19 cellular contexts compared by ENCODE assay signal in the genomic region with DNA sequence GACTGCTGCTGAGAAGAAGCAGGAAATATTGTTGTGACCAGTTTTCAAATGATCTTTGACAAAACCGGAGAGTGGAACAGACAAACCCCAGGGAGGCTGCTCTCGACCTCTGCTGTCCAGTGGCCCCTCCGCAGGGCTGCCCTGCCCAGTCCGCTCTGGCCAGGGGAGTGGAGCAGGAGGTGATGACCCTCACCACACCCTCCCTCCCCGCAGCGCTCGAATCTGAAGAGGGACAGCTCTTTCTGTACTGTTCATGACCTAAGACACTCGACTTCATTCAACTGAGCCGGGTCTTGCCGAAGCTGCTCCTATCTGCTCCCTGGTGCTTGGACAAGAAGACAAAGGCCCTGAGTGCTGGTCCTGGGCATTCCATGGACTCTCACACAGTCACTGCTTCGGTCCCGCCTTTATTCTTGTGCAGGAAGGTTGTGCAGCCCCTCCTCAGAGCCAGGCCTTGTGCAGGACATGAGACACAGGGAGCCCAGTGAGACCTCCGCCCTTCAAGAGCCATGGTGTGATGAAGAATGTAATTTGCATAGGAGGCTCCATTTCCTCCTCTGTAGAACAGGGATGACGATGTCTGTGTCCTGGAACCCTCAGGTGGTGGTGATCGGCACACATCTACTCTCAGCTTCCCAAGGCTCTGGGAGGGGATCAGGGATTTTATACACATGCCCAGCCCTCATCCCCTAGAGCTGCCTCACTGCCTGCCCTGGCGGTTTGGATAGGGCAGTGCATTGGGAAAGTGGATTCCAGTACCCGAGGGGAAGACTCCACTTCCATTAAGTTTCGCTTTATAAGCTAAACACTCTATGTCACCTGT.
A peak's percentile ranks its signal among the peaks of the same experiment; 100 is the strongest.
DNase-seq lines count a peak whose midpoint lies in the region; ATAC-seq and TF ChIP-seq lines count a peak whose summit lies in the region.
"Had no signal": no experiment of that assay in that cellular context is flagged by ENCODE, and none has a peak within 500 bp of the region (broad histone marks: within the 10 kb centered on the region; RNA-seq: fewer than 3 reads in every experiment).

No MANE protein-coding gene starts in this region.

- in situ Hi-C loops in transverse colon (cut with MboI; ENCODE audit: low pct_ligation_motif_present in 1 of 4, low pct_unique_long_range_greater_than_20kb in 1 of 4, low sequenced_read_pairs in 3 of 4), result no loop called here

- H3K4me1 Mint-ChIP-seq in endodermal cell, result no peaks in the 10 kb centered on the region

- TF ChIP-seq EP300 in sigmoid colon (IDR thresholded peaks at IDR 0.05) (no peak), transverse colon (IDR thresholded peaks at IDR 0.05; ENCODE audit: low read depth) (no peak)

- TF ChIP-seq POLR2A in sigmoid colon (IDR thresholded peaks at IDR 0.05) (no peak), transverse colon (IDR thresholded peaks at IDR 0.05) (no peak)

- intact Hi-C loops in left ventricle myocardium inferior (cut with micrococcal nuclease), result no loop called here
- intact Hi-C loops in left cardiac atrium (cut with DNase I), result no loop called here
- intact Hi-C loops in upper lobe of right lung (cut with DNase I), result no loop called here
- intact Hi-C loops in sigmoid colon (cut with DNase I), result no loop called here
- intact Hi-C loops in transverse colon (cut with DNase I; ENCODE audit: low total_unique reads), result no loop called here

- H3K9me3 Mint-ChIP-seq in endodermal cell, result peaks cover 14% of the 10 kb centered on the region

- TF ChIP-seq CTCF in left ventricle myocardium inferior (IDR thresholded peaks at IDR 0.05; ENCODE audit: borderline replicate concordance) (no peak), endodermal cell (conservative IDR thresholded peaks at IDR 0.05) (peak; percentile 32), upper lobe of right lung (IDR thresholded peaks at IDR 0.05) (no peak), sigmoid colon (IDR thresholded peaks at IDR 0.05) (no peak), transverse colon (IDR thresholded peaks at IDR 0.05) (no peak)

- H3K9me3 ChIP-seq in left ventricle myocardium inferior (replicated peaks) (peaks cover 18% of the 10 kb centered on the region), endodermal cell (ENCODE audit: control insufficient read depth, low read length) (peaks cover 5% of the 10 kb centered on the region), upper lobe of right lung (no peaks in the 10 kb centered on the region), sigmoid colon (peaks cover 0 to 5% (median 0%) of the 10 kb centered on the region in 4 donors), transverse colon (no peaks in the 10 kb centered on the region)
- H3K9me3 ChIP-seq: SJCRH30 had no signal

- peak; percentile 4 for DNase-seq in left ventricle myocardium inferior
- DNase-seq in left cardiac atrium, result no peak
- DNase-seq in endodermal cell, result peak; percentile 53
- DNase-seq in mesenteric fat pad (ENCODE audit: low spot score), result peak; percentile 78
- peak; percentile 59 for DNase-seq in upper lobe of right lung
- no peak for DNase-seq in sigmoid colon
- no peak for DNase-seq in transverse colon
- DNase-seq: DMS53, Karpas-422, NCI-H1092, NCI-H1417 treated with DMSO at 0.1 percent for 48 hours, NCI-H1694 treated with DMSO at 0.1 percent for 48 hours, NCI-H2081, NCI-H2227 treated with DMSO at 0.1 percent for 48 hours, PC-3, SJCRH30 had no signal

- H3K4me1 ChIP-seq in left ventricle myocardium inferior (no peaks in the 10 kb centered on the region), endodermal cell (ENCODE audit: control insufficient read depth, insufficient read depth, low read length) (no peaks in the 10 kb centered on the region), upper lobe of right lung (no peaks in the 10 kb centered on the region), sigmoid colon (no peaks in the 10 kb centered on the region), transverse colon (no peaks in the 10 kb centered on the region)
- H3K4me1 ChIP-seq: SJCRH30 had no signal

- WGBS in endodermal cell (ENCODE audit: insufficient coverage in 1 of 2, insufficient read length in 1 of 2), 2 experiments, result 87 to 90% methylated on average over 12 to 18 of the region's 18 CpGs
- WGBS in sigmoid colon, 2 donors, result 67 to 77% methylated on average over 18 of the region's 18 CpGs
- WGBS in transverse colon (ENCODE audit: low coverage in 1 of 2), 2 donors, result 43 to 70% methylated on average over 1 to 18 of the region's 18 CpGs

- H3K9ac ChIP-seq in endodermal cell (ENCODE audit: extremely low read depth, low read length, poor library complexity, severe bottlenecking), result no peak overlapping the region

- no peak overlapping the region for H3K4me3 Mint-ChIP-seq in endodermal cell

- no peaks in the 10 kb centered on the region for H3K36me3 Mint-ChIP-seq in endodermal cell (ENCODE audit: low read depth)

- H3K27ac Mint-ChIP-seq in endodermal cell, result no peak overlapping the region

- ATAC-seq in left cardiac atrium, result no peak
- no peak for ATAC-seq in upper lobe of right lung
- ATAC-seq in GM18520 (IDR thresholded peaks at IDR 0.05; ENCODE audit: unreplicated experiment), result no peak
- ATAC-seq: HepG2, PC-3, Right ventricle myocardium inferior had no signal

- H3K4me3 ChIP-seq in left ventricle myocardium inferior, result no peak overlapping the region
- no peak overlapping the region for H3K4me3 ChIP-seq in endodermal cell (ENCODE audit: low read length)
- no peak overlapping the region for H3K4me3 ChIP-seq in upper lobe of right lung
- H3K4me3 ChIP-seq in sigmoid colon, result no peak overlapping the region
- no peak overlapping the region for H3K4me3 ChIP-seq in transverse colon
- H3K4me3 ChIP-seq: SJCRH30 had no signal

- H3K27ac ChIP-seq in left ventricle myocardium inferior (replicated peaks) (no peak overlapping the region), endodermal cell (ENCODE audit: low read depth, low read length) (no peak overlapping the region), upper lobe of right lung (no peak overlapping the region), sigmoid colon (no peak overlapping the region), transverse colon (no peak overlapping the region)
- H3K27ac ChIP-seq: SJCRH30 had no signal

- peaks cover 19% of the 10 kb centered on the region for H3K27me3 Mint-ChIP-seq in endodermal cell (ENCODE audit: insufficient read depth)

- H3K36me3 ChIP-seq in left ventricle myocardium inferior, result no peaks in the 10 kb centered on the region
- no peaks in the 10 kb centered on the region for H3K36me3 ChIP-seq in endodermal cell (ENCODE audit: control insufficient read depth, insufficient read depth, low read length)
- H3K36me3 ChIP-seq in upper lobe of right lung, result no peaks in the 10 kb centered on the region
- no peaks in the 10 kb centered on the region for H3K36me3 ChIP-seq in sigmoid colon
- H3K36me3 ChIP-seq in transverse colon, result no peaks in the 10 kb centered on the region
- H3K36me3 ChIP-seq: SJCRH30 had no signal

- H3K27me3 ChIP-seq in left ventricle myocardium inferior (ENCODE audit: low read depth) (peaks cover 82% of the 10 kb centered on the region), endodermal cell (ENCODE audit: control insufficient read depth, insufficient read depth, low read length, poor library complexity, severe bottlenecking) (no peaks in the 10 kb centered on the region), upper lobe of right lung (no peaks in the 10 kb centered on the region), sigmoid colon (peaks cover 0 to 32% (median 0%) of the 10 kb centered on the region in 3 donors), transverse colon (peaks cover 4% of the 10 kb centered on the region)
- H3K27me3 ChIP-seq: SJCRH30 had no signal

Comparison
In these comparisons a context has a peak if more than half of its experiments do, and no peak if none do; other contexts are left out.
1. DNase-seq: peak in left ventricle myocardium inferior (single experiment), endodermal cell (single experiment), mesenteric fat pad (single experiment) and upper lobe of right lung (single experiment); none in left cardiac atrium (single experiment), sigmoid colon (single experiment) and transverse colon (single experiment).